ENCODE assay signal across 10 cellular contexts in genomic region chr2:123652320-123652719, GRCh38.
"Had no signal": no experiment of that assay in that cellular context is flagged by ENCODE, and none has a peak within 500 bp of the region (broad histone marks: within the 10 kb centered on the region; RNA-seq: fewer than 3 reads in every experiment).

No MANE protein-coding gene starts in this region.

- ATAC-seq: HCT116 had no signal

- DNase-seq: GM23248, GOT3, H7, H9, HCEC 1CT, HFFc6 had no signal

- H3K4me3 ChIP-seq: GM23248, HAP-1 had no signal

- H2AFZ ChIP-seq: GM23248 had no signal

- H3K4me1 ChIP-seq: HAP-1 had no signal

- H3K27ac Mint-ChIP-seq: HFFc6 had no signal

- H3K4me3 Mint-ChIP-seq: H9, HFFc6 had no signal

- FAIRE-seq: H1, H54 had no signal

- H3K27ac ChIP-seq: GM23248 had no signal

- H3K36me3 ChIP-seq: HAP-1 had no signal

- H3K9me3 Mint-ChIP-seq: H9 had no signal
